ENCODE assay signal across 9 cellular contexts in the genomic region with DNA sequence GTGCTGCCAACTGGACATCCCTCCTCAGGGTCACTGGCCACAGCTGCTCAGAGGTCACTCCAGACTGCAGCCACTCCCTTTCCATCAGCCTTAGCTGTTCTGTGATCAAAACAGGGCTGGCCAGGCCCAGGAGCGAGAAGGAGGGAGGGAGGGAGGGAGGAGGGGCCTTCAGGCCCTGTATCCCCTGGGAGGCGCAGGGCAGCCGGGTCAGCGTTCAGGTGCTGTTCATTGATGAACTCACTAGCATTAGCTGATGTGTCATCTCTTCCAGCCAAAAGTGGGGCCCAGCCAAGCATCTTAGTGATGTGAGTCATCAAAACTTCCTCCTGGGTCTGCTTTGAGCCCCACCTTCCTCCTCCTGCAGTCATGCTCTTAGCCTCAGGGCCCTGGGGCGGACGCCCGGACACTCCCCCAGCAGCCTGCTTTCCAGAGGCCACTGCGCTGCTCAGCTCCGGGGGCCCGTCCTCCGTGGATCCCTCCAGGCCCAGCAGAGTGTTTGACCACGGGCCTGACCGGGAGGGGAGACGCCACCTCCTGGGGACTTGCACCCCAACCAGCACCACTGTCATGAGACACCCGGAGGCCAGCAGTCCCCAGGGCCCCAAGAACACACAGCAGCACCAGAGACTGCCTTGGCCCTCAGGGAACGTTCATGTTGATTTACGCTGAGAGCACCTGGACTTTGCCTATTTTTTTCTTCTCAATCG.
DNase-seq lines count a peak whose midpoint lies in the region; ATAC-seq and TF ChIP-seq lines count a peak whose summit lies in the region.
"Had no signal": no experiment of that assay in that cellular context is flagged by ENCODE, and none has a peak within 500 bp of the region (broad histone marks: within the 10 kb centered on the region; RNA-seq: fewer than 3 reads in every experiment).

No MANE protein-coding gene starts in this region.

- CTCF ChIA-PET in RWPE1 (lab: Yijun Ruan, JAX) = interaction anchor here (1.3 kb wide), 1 partner anchor 18 kb away, joined by 4 read pairs; no protein-coding TSS in a partner anchor

- no peaks in the 10 kb centered on the region for H3K27me3 ChIP-seq in ascending aorta
- H3K27me3 ChIP-seq in left lung = no peaks in the 10 kb centered on the region

- H3K4me3 Mint-ChIP-seq in HFFc6 = 0 out of 2 replicates have a peak overlapping the region, but pooled peaks have one; percentile 4
- no peak overlapping the region for H3K4me3 Mint-ChIP-seq in progenitor cell of endocrine pancreas (ENCODE audit: low read depth)

- ATAC-seq in left lung (peak; percentile 87), GM19324 (IDR thresholded peaks at IDR 0.05; ENCODE audit: low FRiP score, unreplicated experiment) (no peak)

- H3K27me3 Mint-ChIP-seq in HFFc6 (ENCODE audit: insufficient read depth) = peaks cover 3% of the 10 kb centered on the region; the same call in 1 of the 2 replicates
- peaks cover 4% of the 10 kb centered on the region for H3K27me3 Mint-ChIP-seq in progenitor cell of endocrine pancreas

- no peaks in the 10 kb centered on the region for H3K9me3 ChIP-seq in ascending aorta
- H3K9me3 ChIP-seq in left lung = no peaks in the 10 kb centered on the region

- no peak overlapping the region for H3K4me3 ChIP-seq in ascending aorta
- H3K4me3 ChIP-seq in left lung = no peak overlapping the region

- no peaks in the 10 kb centered on the region for H3K36me3 Mint-ChIP-seq in HFFc6 (ENCODE audit: low read depth)
- no peaks in the 10 kb centered on the region for H3K36me3 Mint-ChIP-seq in progenitor cell of endocrine pancreas (ENCODE audit: insufficient read depth)

- TF ChIP-seq CTCF in HFFc6 (IDR thresholded peaks at IDR 0.05) (peak; percentile 53), RWPE1 (conservative IDR thresholded peaks at IDR 0.05; ENCODE audit: low read depth) (no peak), ascending aorta (IDR thresholded peaks at IDR 0.05) (no peak), left lung (IDR thresholded peaks at IDR 0.05) (no peak), progenitor cell of endocrine pancreas (IDR thresholded peaks at IDR 0.05; ENCODE audit: unreplicated experiment) (no peak)

- H3K4me1 ChIP-seq in ascending aorta (peaks cover 8 to 12% of the 10 kb centered on the region in 2 donors), left lung (peaks cover 5 to 15% of the 10 kb centered on the region in 2 donors)

- peak; percentile 86 for DNase-seq in ELF-1 (ENCODE audit: low read depth, low spot score)
- DNase-seq in HFFc6 = peak; percentile 98
- peak; percentile 96 for DNase-seq in RWPE1 (ENCODE audit: low spot score)
- DNase-seq in ascending aorta (ENCODE audit: low spot score in 2 of 2) = peak; percentile 79 to 94
- DNase-seq in left lung = peak; percentile 78 to 84
- peak; percentile 14 for DNase-seq in stimulated activated CD8-positive, alpha-beta memory T cell treated with anti-CD3 and anti-CD28 coated beads, Interleukin-15, amount 100 ng/mL, for 1 hour (ENCODE audit: low read depth)
- DNase-seq in progenitor cell of endocrine pancreas (ENCODE audit: low spot score, unreplicated experiment) = no peak

- H3K9me3 Mint-ChIP-seq in HFFc6 = no peaks in the 10 kb centered on the region
- H3K9me3 Mint-ChIP-seq in progenitor cell of endocrine pancreas (ENCODE audit: low read depth) = no peaks in the 10 kb centered on the region

- POLR2A ChIA-PET in RWPE1 (lab: Yijun Ruan, JAX; ENCODE audit: low non-redundant PET) = no interaction called here

- no peaks in the 10 kb centered on the region for H3K36me3 ChIP-seq in ascending aorta
- no peaks in the 10 kb centered on the region for H3K36me3 ChIP-seq in left lung

- peaks cover 37% of the 10 kb centered on the region for H3K4me1 Mint-ChIP-seq in HFFc6 (ENCODE audit: low read depth)
- H3K4me1 Mint-ChIP-seq in progenitor cell of endocrine pancreas (ENCODE audit: low read depth) = peaks cover 4% of the 10 kb centered on the region

- H3K27ac ChIP-seq in RWPE1 (peak overlapping the region; percentile 68), ascending aorta (peak overlapping the region; percentile 65 to 66), left lung (peak overlapping the region in 1 of 2 donors; percentile 28)
- H3K27ac ChIP-seq: KMS-11 had no signal

- H3K27ac Mint-ChIP-seq in HFFc6 = peak overlapping the region; percentile 80
- no peak overlapping the region for H3K27ac Mint-ChIP-seq in progenitor cell of endocrine pancreas

- intact Hi-C loops in ascending aorta (cut with DNase I) (no loop called here), left lung (cut with DNase I) (no loop called here)
